In the genomic region with DNA sequence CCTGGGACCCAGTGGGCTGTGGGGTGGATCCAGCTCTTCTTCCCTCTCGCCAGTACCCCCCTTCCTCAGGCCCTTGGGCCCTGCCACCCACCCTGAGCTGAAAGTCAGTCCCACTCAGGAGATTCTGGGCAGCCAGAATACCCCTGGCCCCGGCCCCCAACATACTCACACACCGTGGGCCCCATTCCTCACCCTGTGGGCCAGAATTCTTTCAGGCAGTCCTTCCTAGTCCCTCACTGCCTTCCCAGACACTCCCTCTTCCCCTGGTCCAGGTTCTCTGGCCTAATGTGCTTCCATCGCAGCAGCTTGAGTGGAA, we compare ENCODE assay signal across 9 cellular contexts. TPM values are rescaled to one million over a fixed set of nuclear protein-coding genes. Genes with fewer than 3 reads are reported as not detected.
DNase-seq lines count a peak whose midpoint lies in the region; ATAC-seq and TF ChIP-seq lines count a peak whose summit lies in the region.
"Had no signal": no experiment of that assay in that cellular context is flagged by ENCODE, and none has a peak within 500 bp of the region (broad histone marks: within the 10 kb centered on the region; RNA-seq: fewer than 3 reads in every experiment).

No MANE protein-coding gene starts in this region.

- POLR2A ChIA-PET in naive thymus-derived CD4-positive, alpha-beta T cell (lab: Charles Lee), result interaction anchor here (0.5 to 17.2 kb wide), 6 partner anchors 13 to 149 kb away, joined by 3 to 272 read pairs (median 4); partner anchors contain the start of genes CLCF1 and PITPNM1

- H3K36me3 ChIP-seq in heart left ventricle, result no peaks in the 10 kb centered on the region
- no peaks in the 10 kb centered on the region for H3K36me3 ChIP-seq in adrenal gland (replicated peaks in 1 of 2)
- peaks cover 0 to 3% (median 0%) of the 10 kb centered on the region in 3 experiments for H3K36me3 ChIP-seq in naive thymus-derived CD4-positive, alpha-beta T cell (ENCODE audit: control insufficient read depth in 2 of 3, insufficient read depth in 3 of 3, low read length in 3 of 3)
- H3K36me3 ChIP-seq in uterus, result no peaks in the 10 kb centered on the region

- H3K27me3 Mint-ChIP-seq in naive thymus-derived CD4-positive, alpha-beta T cell, result peaks cover 0 to 17% (median 0%) of the 10 kb centered on the region in 5 donors

- TF ChIP-seq POLR2A in heart left ventricle (IDR thresholded peaks at IDR 0.05) (no peak), adrenal gland (IDR thresholded peaks at IDR 0.05) (no peak), uterus (IDR thresholded peaks at IDR 0.05) (no peak)

- peaks cover 6 to 60% (median 50%) of the 10 kb centered on the region in 12 donors for H3K4me1 ChIP-seq in heart left ventricle
- peaks cover 34 to 55% of the 10 kb centered on the region in 2 donors for H3K4me1 ChIP-seq in adrenal gland (replicated peaks in 1 of 2)
- peaks cover 20 to 36% of the 10 kb centered on the region in 2 donors for H3K4me1 ChIP-seq in naive thymus-derived CD4-positive, alpha-beta T cell (ENCODE audit: control insufficient read depth in 2 of 2, insufficient read depth in 2 of 2, low read length in 2 of 2)
- H3K4me1 ChIP-seq in uterus, result peaks cover 29 to 41% of the 10 kb centered on the region in 2 donors

- TF ChIP-seq CTCF in heart left ventricle (IDR thresholded peaks at IDR 0.05) (no peak), adrenal gland (IDR thresholded peaks at IDR 0.05) (no peak), uterus (IDR thresholded peaks at IDR 0.05) (no peak)

- peak overlapping the region in 4 of 10 donors; percentile 7 to 72 (median 33) for H3K4me3 Mint-ChIP-seq in naive thymus-derived CD4-positive, alpha-beta T cell

- intact Hi-C loops in heart left ventricle (cut with DNase I), result loop anchor here in 5 of 10 donors (1.0 to 2.0 kb wide), 5 partner anchors 16 to 150 kb away; partner anchors contain the start of gene CLCF1 (in 1 of the 5)
- intact Hi-C loops in Right ventricle myocardium inferior (cut with DNase I), result no loop called here
- intact Hi-C loops in adrenal gland (cut with DNase I), result no loop called here
- intact Hi-C loops in naive thymus-derived CD4-positive, alpha-beta T cell (cut with micrococcal nuclease), result loop anchor here in 1 of 2 donors (10.0 kb wide), 1 partner anchor 448 kb away; no protein-coding TSS in a partner anchor
- intact Hi-C loops in uterus (cut with DNase I; ENCODE audit: low total_unique reads), result loop anchor here (2.0 kb wide), 1 partner anchor 26 kb away; no protein-coding TSS in a partner anchor

- DNase-seq in heart left ventricle (no peak), Right ventricle myocardium inferior (ENCODE audit: missing footprints) (no peak), adrenal gland (no peak), uterus (no peak), putamen (ENCODE audit: low spot score) (no peak)
- DNase-seq in naive thymus-derived CD4-positive, alpha-beta T cell, result peak in 1 of 9 donors; percentile 17

- H3K9me3 Mint-ChIP-seq in naive thymus-derived CD4-positive, alpha-beta T cell, result peaks cover 0 to 2% (median 0%) of the 10 kb centered on the region in 11 donors

- peak overlapping the region in 8 of 9 donors; percentile 19 to 86 (median 73) for H3K27ac Mint-ChIP-seq in naive thymus-derived CD4-positive, alpha-beta T cell

- WGBS in heart left ventricle, 4 donors, result 38 to 55% (median 48%) methylated on average over 3 to 4 of the region's 4 CpGs
- 45 to 55% (median 51%) methylated on average over 4 of the region's 4 CpGs for WGBS in adrenal gland, 4 donors

- no peak for ATAC-seq in heart left ventricle
- no peak for ATAC-seq in Right ventricle myocardium inferior
- ATAC-seq in naive thymus-derived CD4-positive, alpha-beta T cell, result no peak
- ATAC-seq in HG02884 (IDR thresholded peaks at IDR 0.05; ENCODE audit: unreplicated experiment), result no peak
- ATAC-seq in HG03025 (IDR thresholded peaks at IDR 0.05; ENCODE audit: low FRiP score, unreplicated experiment), result no peak

- CTCF ChIA-PET in naive thymus-derived CD4-positive, alpha-beta T cell (lab: Charles Lee), result interaction anchor here (0.9 to 16.9 kb wide), 5 partner anchors 12 to 258 kb away, joined by 3 to 495 read pairs (median 3); partner anchors contain the start of genes CLCF1 and PITPNM1

- H3K27me3 ChIP-seq in heart left ventricle, result no peaks in the 10 kb centered on the region
- no peaks in the 10 kb centered on the region for H3K27me3 ChIP-seq in adrenal gland
- no peaks in the 10 kb centered on the region for H3K27me3 ChIP-seq in naive thymus-derived CD4-positive, alpha-beta T cell (ENCODE audit: control insufficient read depth in 2 of 2, insufficient read depth in 2 of 2, low read length in 2 of 2)
- no peaks in the 10 kb centered on the region for H3K27me3 ChIP-seq in uterus

- H3K27ac ChIP-seq in heart left ventricle (peak overlapping the region in 11 of 12 donors; percentile 35 to 100 (median 99)), adrenal gland (peak overlapping the region in 3 of 5 donors; percentile 23 to 99 (median 98)), uterus (peak overlapping the region; percentile 97 to 99)
- no peak overlapping the region for H3K27ac ChIP-seq in naive thymus-derived CD4-positive, alpha-beta T cell (ENCODE audit: low read depth, low read length)

- H3K4me1 Mint-ChIP-seq in naive thymus-derived CD4-positive, alpha-beta T cell, result peaks cover 9 to 40% (median 28%) of the 10 kb centered on the region in 7 donors

- H3K4me3 ChIP-seq in heart left ventricle (no peak overlapping the region), adrenal gland (no peak overlapping the region), uterus (no peak overlapping the region)
- H3K4me3 ChIP-seq in naive thymus-derived CD4-positive, alpha-beta T cell (ENCODE audit: low read length), result no peak overlapping the region

- H3K9me3 ChIP-seq in heart left ventricle (no peaks in the 10 kb centered on the region), adrenal gland (replicated peaks in 1 of 3) (no peaks in the 10 kb centered on the region), uterus (no peaks in the 10 kb centered on the region)
- no peaks in the 10 kb centered on the region for H3K9me3 ChIP-seq in naive thymus-derived CD4-positive, alpha-beta T cell (ENCODE audit: control insufficient read depth in 2 of 3, low read length in 3 of 3)

- H3K36me3 Mint-ChIP-seq in naive thymus-derived CD4-positive, alpha-beta T cell, result peaks cover 0 to 4% (median 0%) of the 10 kb centered on the region in 5 donors

RNA-seq across cellular contexts. Expression of gene POLD4, which starts 3.2 kb away (rescaled TPM):
- total RNA-seq in heart left ventricle (100 to 1,000 TPM in 1 of 9 donors, 10 to 100 TPM in 8; 36.0 to 131 (median 57.1) TPM), Right ventricle myocardium inferior (49.7 TPM), adrenal gland (100 to 1,000 TPM in 4 of 8 donors, 10 to 100 TPM in 4; 60.5 to 166 (median 95.6) TPM), uterus (10 to 100 TPM in 3 of 4 donors, 1 to 10 TPM in 1; 8.7 to 65.6 (median 31.3) TPM)
- polyA plus RNA-seq in heart left ventricle (100 to 1,000 TPM in 1 of 2 donors, 10 to 100 TPM in 1; 83.0 to 164 TPM), adrenal gland (100 to 1,000 TPM in 2 of 3 donors, 10 to 100 TPM in 1; 13.0 to 130 (median 110) TPM)
- total RNA-seq in naive thymus-derived CD4-positive, alpha-beta T cell, result 100 to 1,000 TPM in 1 of 5 experiments, 10 to 100 TPM in 4; 59.9 to 104 (median 76.1) TPM
- polyA plus RNA-seq in naive thymus-derived CD4-positive, alpha-beta T cell, result 100 to 1,000 TPM in 1 of 2 donors, 10 to 100 TPM in 1; 98.9 to 116 TPM

RNA-seq across cellular contexts. Expression of gene CLCF1, which starts 16.9 kb away (rescaled TPM):
- 1 to 10 TPM in 5 of 9 donors, under 1 TPM in 4; 0.25 to 6.1 (median 1.7) TPM for total RNA-seq in heart left ventricle
- polyA plus RNA-seq in heart left ventricle, result 10 to 100 TPM in 1 of 2 donors, under 1 TPM in 1; 0.99 to 17.1 TPM
- total RNA-seq in Right ventricle myocardium inferior, result 0.51 TPM
- 10 to 100 TPM in 1 of 8 donors, 1 to 10 TPM in 5, under 1 TPM in 2; 0.69 to 11.7 (median 3.1) TPM for total RNA-seq in adrenal gland
- polyA plus RNA-seq in adrenal gland, result 10 to 100 TPM in 1 of 3 donors, 1 to 10 TPM in 2; 2.8 to 16.1 (median 5.6) TPM
- 1 to 10 TPM in 2 of 5 experiments, under 1 TPM in 3; 0.32 to 7.8 (median 0.70) TPM for total RNA-seq in naive thymus-derived CD4-positive, alpha-beta T cell
- not detected for polyA plus RNA-seq in naive thymus-derived CD4-positive, alpha-beta T cell
- 10 to 100 TPM in 1 of 4 donors, 1 to 10 TPM in 2, under 1 TPM in 1; 0.77 to 19.3 (median 7.4) TPM for total RNA-seq in uterus

RNA-seq across cellular contexts. Expression of gene RAD9A, which starts 35.3 kb away (rescaled TPM):
- total RNA-seq in heart left ventricle (1 to 10 TPM; 3.5 to 9.1 (median 5.8) TPM), Right ventricle myocardium inferior (6.9 TPM), adrenal gland (10 to 100 TPM in 7 of 8 donors, 1 to 10 TPM in 1; 9.1 to 29.0 (median 15.0) TPM), uterus (10 to 100 TPM in 2 of 4 donors, 1 to 10 TPM in 2; 2.6 to 37.3 (median 11.6) TPM)
- polyA plus RNA-seq in heart left ventricle (1 to 10 TPM; 7.6 to 8.0 TPM), adrenal gland (10 to 100 TPM in 2 of 3 donors, 1 to 10 TPM in 1; 5.4 to 57.7 (median 36.2) TPM)
- total RNA-seq in naive thymus-derived CD4-positive, alpha-beta T cell, result 10 to 100 TPM; 25.6 to 48.0 (median 45.0) TPM
- polyA plus RNA-seq in naive thymus-derived CD4-positive, alpha-beta T cell, result 1 to 10 TPM; 6.3 to 7.2 TPM

RNA-seq across cellular contexts. Expression of gene PPP1CA, which starts 45.1 kb away (rescaled TPM):
- total RNA-seq in heart left ventricle (100 to 1,000 TPM in 7 of 9 donors, 10 to 100 TPM in 2; 90.3 to 151 (median 105) TPM), Right ventricle myocardium inferior (112 TPM), adrenal gland (100 to 1,000 TPM; 126 to 289 (median 161) TPM), uterus (100 to 1,000 TPM in 1 of 4 donors, 10 to 100 TPM in 3; 15.9 to 180 (median 77.1) TPM)
- polyA plus RNA-seq in heart left ventricle (100 to 1,000 TPM in 1 of 2 donors, 10 to 100 TPM in 1; 94.4 to 207 TPM), adrenal gland (100 to 1,000 TPM; 105 to 140 (median 116) TPM)
- total RNA-seq in naive thymus-derived CD4-positive, alpha-beta T cell, result 100 to 1,000 TPM in 4 of 5 experiments, 10 to 100 TPM in 1; 83.0 to 339 (median 122) TPM
- 100 to 1,000 TPM; 350 to 363 TPM for polyA plus RNA-seq in naive thymus-derived CD4-positive, alpha-beta T cell

RNA-seq across cellular contexts. Expression of gene TBC1D10C, which starts 47.4 kb away (rescaled TPM):
- 10 to 100 TPM in 1 of 9 donors, 1 to 10 TPM in 4, under 1 TPM in 4; 0.14 to 14.2 (median 1.6) TPM for total RNA-seq in heart left ventricle
- under 1 TPM; 0.61 to 0.88 TPM for polyA plus RNA-seq in heart left ventricle
- 1.3 TPM for total RNA-seq in Right ventricle myocardium inferior
- 1 to 10 TPM in 6 of 8 donors, under 1 TPM in 1, not detected in 1; 0.49 to 9.1 (median 3.7) TPM for total RNA-seq in adrenal gland
- polyA plus RNA-seq in adrenal gland, result 10 to 100 TPM in 1 of 3 donors, 1 to 10 TPM in 1, under 1 TPM in 1; 0.35 to 16.5 (median 4.6) TPM
- total RNA-seq in naive thymus-derived CD4-positive, alpha-beta T cell, result 100 to 1,000 TPM; 243 to 425 (median 346) TPM
- polyA plus RNA-seq in naive thymus-derived CD4-positive, alpha-beta T cell, result 100 to 1,000 TPM; 225 to 366 TPM
- total RNA-seq in uterus, result 1 to 10 TPM in 2 of 4 donors, not detected in 2; 1.3 to 2.5 TPM
- total RNA-seq: myocyte had no signal
